10 cellular contexts compared by ENCODE assay signal in genomic region chr9:91100878-91101450, GRCh38.
DNase-seq lines count a peak whose midpoint lies in the region; ATAC-seq and TF ChIP-seq lines count a peak whose summit lies in the region.
"Had no signal": no experiment of that assay in that cellular context is flagged by ENCODE, and none has a peak within 500 bp of the region (broad histone marks: within the 10 kb centered on the region; RNA-seq: fewer than 3 reads in every experiment).

No MANE protein-coding gene starts in this region.

- no peaks in the 10 kb centered on the region for H3K9me3 Mint-ChIP-seq in activated CD4-positive, alpha-beta memory T cell treated with anti-CD3 and anti-CD28 coated beads for 36 hours
- H3K9me3 Mint-ChIP-seq in glutamatergic neuron (ENCODE audit: unreplicated experiment), result peaks cover 4% of the 10 kb centered on the region

- peaks cover 56% of the 10 kb centered on the region for H3K4me1 Mint-ChIP-seq in activated CD4-positive, alpha-beta memory T cell treated with anti-CD3 and anti-CD28 coated beads for 36 hours (ENCODE audit: low read depth)
- H3K4me1 Mint-ChIP-seq in glutamatergic neuron (ENCODE audit: low read depth, unreplicated experiment), result peaks cover 15% of the 10 kb centered on the region

- no peaks in the 10 kb centered on the region for H3K9me3 ChIP-seq in gastrocnemius medialis

- DNase-seq in ELF-1 (ENCODE audit: low read depth, low spot score) (peak; percentile 39), glutamatergic neuron (no peak), gastrocnemius medialis (peak; percentile 77 to 92), KBM-7 (no peak), GM13976 (ENCODE audit: low spot score) (no peak)
- DNase-seq in activated CD4-positive, alpha-beta memory T cell treated with anti-CD3 and anti-CD28 coated beads for 36 hours, result peak; percentile 25
- no peak for DNase-seq in stimulated activated CD4-positive, alpha-beta T cell treated with anti-CD3 and anti-CD28 coated beads, Interleukin-2, amount 100 ng/mL, for 48 hours
- DNase-seq: NCI-H1417 treated with DMSO at 0.1 percent for 48 hours, occipital lobe had no signal

- ATAC-seq in gastrocnemius medialis, result peak; percentile 52 to 68
- no peak for ATAC-seq in HG02885 (IDR thresholded peaks at IDR 0.05; ENCODE audit: poor library complexity, unreplicated experiment)

- in situ Hi-C loops in gastrocnemius medialis (cut with MboI; ENCODE audit: low sequenced_read_pairs in 4 of 4), result loop anchor here in 3 of 4 donors (10.0 kb wide), 1 partner anchor 94 kb away; no protein-coding TSS in a partner anchor
- in situ Hi-C loops in KBM-7 (cut with MboI; ENCODE audit: low pct_unique_long_range_greater_than_20kb, low sequenced_read_pairs), result no loop called here
- in situ Hi-C loops in GM13976 (cut with MboI; ENCODE audit: low sequenced_read_pairs, unreplicated experiment), result no loop called here

- peak overlapping the region; percentile 93 for H3K27ac Mint-ChIP-seq in activated CD4-positive, alpha-beta memory T cell treated with anti-CD3 and anti-CD28 coated beads for 36 hours
- peak overlapping the region; percentile 23 for H3K27ac Mint-ChIP-seq in glutamatergic neuron (ENCODE audit: unreplicated experiment)

- no peaks in the 10 kb centered on the region for H3K27me3 ChIP-seq in gastrocnemius medialis

- intact Hi-C loops in activated CD4-positive, alpha-beta memory T cell treated with anti-CD3 and anti-CD28 coated beads for 36 hours (cut with micrococcal nuclease), result loop anchor here (1.0 to 2.0 kb wide), 10 partner anchors 30 to 324 kb away; no protein-coding TSS in a partner anchor
- intact Hi-C loops in gastrocnemius medialis (cut with DNase I; ENCODE audit: low total_unique reads), result loop anchor here (1.0 to 2.0 kb wide), 6 partner anchors 18 to 324 kb away; no protein-coding TSS in a partner anchor

- H3K27me3 Mint-ChIP-seq in activated CD4-positive, alpha-beta memory T cell treated with anti-CD3 and anti-CD28 coated beads for 36 hours, result peaks cover 5% of the 10 kb centered on the region
- peaks cover 3% of the 10 kb centered on the region for H3K27me3 Mint-ChIP-seq in glutamatergic neuron (ENCODE audit: unreplicated experiment)

- no peaks in the 10 kb centered on the region for H3K36me3 ChIP-seq in gastrocnemius medialis

- CTCF ChIA-PET in activated CD4-positive, alpha-beta memory T cell treated with anti-CD3 and anti-CD28 coated beads for 36 hours (lab: Charles Lee), result interaction anchor here (1.2 to 3.1 kb wide), 6 partner anchors 30 to 107 kb away, joined by 3 to 12 read pairs (median 4); no protein-coding TSS in a partner anchor

- H3K4me3 Mint-ChIP-seq in activated CD4-positive, alpha-beta memory T cell treated with anti-CD3 and anti-CD28 coated beads for 36 hours, result peak overlapping the region; percentile 73
- H3K4me3 Mint-ChIP-seq in glutamatergic neuron (ENCODE audit: unreplicated experiment), result peak overlapping the region; percentile 16

- POLR2A ChIA-PET in activated CD4-positive, alpha-beta memory T cell treated with anti-CD3 and anti-CD28 coated beads for 36 hours (lab: Charles Lee), result interaction anchor here (0.8 to 4.4 kb wide), 14 partner anchors 28 to 323 kb away, joined by 3 to 45 read pairs (median 6); partner anchors contain the start of genes AUH and NFIL3

- H3K27ac ChIP-seq in gastrocnemius medialis, result peak overlapping the region; percentile 81 to 89 (median 84)

- H3K36me3 Mint-ChIP-seq in activated CD4-positive, alpha-beta memory T cell treated with anti-CD3 and anti-CD28 coated beads for 36 hours, result peaks cover 4% of the 10 kb centered on the region
- H3K36me3 Mint-ChIP-seq in glutamatergic neuron (ENCODE audit: unreplicated experiment), result peaks cover 8% of the 10 kb centered on the region

- peaks cover 23 to 35% of the 10 kb centered on the region in 2 donors for H3K4me1 ChIP-seq in gastrocnemius medialis

- no peak overlapping the region for H3K4me3 ChIP-seq in gastrocnemius medialis

- no peak for TF ChIP-seq CTCF in glutamatergic neuron (IDR thresholded peaks at IDR 0.05; ENCODE audit: partially characterized antibody, unreplicated experiment)
- TF ChIP-seq CTCF in gastrocnemius medialis (IDR thresholded peaks at IDR 0.05 in 4 of 5, conservative IDR thresholded peaks at IDR 0.05 in 1 of 5), result no peak
- TF ChIP-seq CTCF in GM13976 (IDR thresholded peaks at IDR 0.05; ENCODE audit: borderline replicate concordance, control extremely low read depth, extremely low read depth, insufficient read depth, missing control alignments), result no peak

- TF ChIP-seq POLR2A in gastrocnemius medialis (IDR thresholded peaks at IDR 0.05), result peak in 1 of 2 donors; percentile 9

Comparison
In these comparisons a context has a peak if more than half of its experiments do, and no peak if none do; other contexts are left out.
1. DNase-seq: peak in ELF-1 (single experiment), activated CD4-positive, alpha-beta memory T cell treated with anti-CD3 and anti-CD28 coated beads for 36 hours (single experiment) and gastrocnemius medialis (2 of 2); none in glutamatergic neuron (single experiment), stimulated activated CD4-positive, alpha-beta T cell treated with anti-CD3 and anti-CD28 coated beads, Interleukin-2, amount 100 ng/mL, for 48 hours (0 of 2), KBM-7 (single experiment) and GM13976 (single experiment).
2. in situ Hi-C loops: an anchor here in gastrocnemius medialis (10.0 kb wide); none called in KBM-7 and GM13976.